ENCODE assay signal across 8 cellular contexts in genomic region chr2:96951125-96951654, GRCh38. TPM values are rescaled to one million over a fixed set of nuclear protein-coding genes. Genes with fewer than 3 reads are reported as not detected.
DNase-seq lines count a peak whose midpoint lies in the region; ATAC-seq and TF ChIP-seq lines count a peak whose summit lies in the region.

No MANE protein-coding gene starts in this region.

- no peak overlapping the region for H2BK15ac ChIP-seq in H9 (ENCODE audit: low read depth, low read length)

- H3K27me3 Mint-ChIP-seq in H9 (ENCODE audit: low read depth), result peaks cover 15% of the 10 kb centered on the region

- H3K18ac ChIP-seq in H9 (ENCODE audit: insufficient read length, low read depth, low read length), result no peak overlapping the region

- H2AK5ac ChIP-seq in H9 (ENCODE audit: insufficient read length, low read length), result no peak overlapping the region

- H3K4ac ChIP-seq in H9 (ENCODE audit: low read depth, low read length), result no peak overlapping the region

- no peak overlapping the region for H3K23ac ChIP-seq in H9 (ENCODE audit: insufficient read length, low read depth, low read length)

- H3T11ph ChIP-seq in H9 (ENCODE audit: low read length), result no peak overlapping the region

- TF ChIP-seq CTCF in H9 (conservative IDR thresholded peaks at IDR 0.05) (peak; percentile 98), kidney epithelial cell (IDR thresholded peaks at IDR 0.05; ENCODE audit: insufficient read depth, low read length, poor library complexity, severe bottlenecking) (peak; percentile 95)

- no peaks in the 10 kb centered on the region for H3K9me3 Mint-ChIP-seq in H9

- H2BK5ac ChIP-seq in H9 (ENCODE audit: insufficient read length, low read length), result no peak overlapping the region

- H2BK20ac ChIP-seq in H9 (ENCODE audit: low read depth, low read length, poor library complexity, severe bottlenecking), result no peak overlapping the region

- H3K14ac ChIP-seq in H9 (ENCODE audit: insufficient read depth, low read length), result no peak overlapping the region; the same call in 1 of the 2 replicates

- no CpG with 5 or more reads among the region's 16 CpGs for WGBS in H9 (ENCODE audit: extremely low coverage, insufficient read length, low lambda C conversion rate)

- H4K8ac ChIP-seq in H9 (replicated peaks; ENCODE audit: insufficient read length, low read depth, low read length), result no peak overlapping the region

- peak overlapping the region in 1 of 3 experiments; percentile 37; a peak in 1 of 7 replicates for H3K27ac Mint-ChIP-seq in H9

- peak; percentile 84 to 85 for ATAC-seq in activated CD4-positive, CD25-positive, alpha-beta regulatory T cell treated with anti-CD3 and anti-CD28 coated beads, Interleukin-2, amount 50 U/mL, for 24 hours

- no peak overlapping the region for H2BK12ac ChIP-seq in H9 (ENCODE audit: insufficient read length, low read depth, low read length)

- H3K36me3 ChIP-seq in kidney epithelial cell (ENCODE audit: control insufficient read depth, insufficient read depth, low read length), result no peaks in the 10 kb centered on the region

- H3K23me2 ChIP-seq in H9 (ENCODE audit: insufficient read length, low read depth, low read length, poor library complexity, severe bottlenecking), result no peaks in the 10 kb centered on the region

- H3K56ac ChIP-seq in H9 (ENCODE audit: insufficient read length, low read depth, low read length), result no peak overlapping the region

- no peak overlapping the region for H4K5ac ChIP-seq in H9 (ENCODE audit: insufficient read length, low read depth, low read length)

- no peaks in the 10 kb centered on the region for H3K4me1 ChIP-seq in H9 (ENCODE audit: insufficient read depth, low read length)

- H2AFZ ChIP-seq in H9 (ENCODE audit: low read length), result no peak overlapping the region

- H3K4me1 Mint-ChIP-seq in H9, result peaks cover 10 to 11% of the 10 kb centered on the region in 2 experiments; a peak in 3 of 4 replicates

- H3K9me3 ChIP-seq in H9 (ENCODE audit: control insufficient read depth, low read depth, low read length), result no peaks in the 10 kb centered on the region

- no peaks in the 10 kb centered on the region for H3K79me1 ChIP-seq in H9 (ENCODE audit: insufficient read depth, low read depth, low read length, poor library complexity, severe bottlenecking)

- DNase-seq in CD1c-positive myeloid dendritic cell (ENCODE audit: extremely low spot score) (peak; percentile 66), H9 (peak; percentile 96), NCI-H2196 (lab: John Stamatoyannopoulos, UW; ENCODE audit: unreplicated experiment) (peak; percentile 82), caudate nucleus (lab: John Stamatoyannopoulos, UW) (peak in 58 of 61 donors; percentile 32 to 88 (median 65)), kidney epithelial cell (ENCODE audit: low read depth) (peak; percentile 14), T1000 (lab: John Stamatoyannopoulos, UW) (no peak)
- DNase-seq in stimulated activated CD4-positive, alpha-beta T cell treated with anti-CD3 and anti-CD28 coated beads, Interleukin-1b, Interleukin-23, amount 100 ng/mL, for 48 hours, result peak; percentile 72

- H3K27ac ChIP-seq in H9 (ENCODE audit: insufficient read length, low read depth, low read length) (no peak overlapping the region), caudate nucleus (ENCODE audit: low read depth, low read length) (peak overlapping the region; percentile 97)

- no peaks in the 10 kb centered on the region for H3K79me2 ChIP-seq in H9 (ENCODE audit: insufficient read depth, low read length)

- H3K4me3 Mint-ChIP-seq in H9, result peak overlapping the region in 1 of 2 experiments; percentile 38; a peak in 2 of 5 replicates

- H3K4me2 ChIP-seq in H9 (ENCODE audit: insufficient read depth, insufficient read length, low read length), result no peak overlapping the region

- H4K91ac ChIP-seq in H9 (ENCODE audit: insufficient read length, low read depth, low read length), result no peak overlapping the region

- no peaks in the 10 kb centered on the region for H4K20me1 ChIP-seq in H9 (ENCODE audit: control insufficient read depth, insufficient read depth, insufficient read length)

- no peak overlapping the region for H2BK120ac ChIP-seq in H9 (ENCODE audit: low read depth, low read length, poor library complexity, severe bottlenecking)

- H3K36me3 Mint-ChIP-seq in H9 (ENCODE audit: insufficient read depth in 1 of 3, low read depth in 3 of 3), result no peaks in the 10 kb centered on the region

- H3K27me3 ChIP-seq in H9 (ENCODE audit: insufficient read depth, low read length), result no peaks in the 10 kb centered on the region; the same call in 1 of the 2 replicates
- H3K27me3 ChIP-seq in kidney epithelial cell (ENCODE audit: control insufficient read depth, insufficient read depth, low read length), result peaks cover 28% of the 10 kb centered on the region

- no peak overlapping the region for H3K9ac ChIP-seq in H9 (ENCODE audit: extremely low read depth, insufficient read length, low read length)

- no peak overlapping the region for H3K4me3 ChIP-seq in kidney epithelial cell (ENCODE audit: low read depth, low read length)

RNA-seq across cellular contexts. Expression of gene FAM178B, which starts 35.2 kb away (rescaled TPM):
- total RNA-seq in H9 (2021) (0.24 and 0.39 TPM in 2 replicates), kidney epithelial cell (0.25 TPM in 1 of 2 replicates, not detected in the other)
